Comparison of ENCODE assay signal across 11 cellular contexts in genomic region chr14:39547845-39548244, GRCh38.
"Had no signal": no experiment of that assay in that cellular context is flagged by ENCODE, and none has a peak within 500 bp of the region (broad histone marks: within the 10 kb centered on the region; RNA-seq: fewer than 3 reads in every experiment).

No MANE protein-coding gene starts in this region.

- H3K4me1 ChIP-seq: HAP-1 had no signal

- H2AFZ ChIP-seq: GM23248, GM23338 had no signal

- H3K4me3 ChIP-seq: GM23248, GM23338, HAP-1 had no signal

- H3K9me3 ChIP-seq: HAP-1 had no signal

- H3K4me2 ChIP-seq: GM23338 had no signal

- DNase-seq: GM23248, GOT3, H7, H9, HCEC 1CT, HFFc6 had no signal

- FAIRE-seq: H1, H54 had no signal

- H3K36me3 ChIP-seq: HAP-1 had no signal

- H3K9ac ChIP-seq: GM23248 had no signal

- ATAC-seq: GM23338, HCT116 had no signal

- H3K27ac ChIP-seq: GM23248 had no signal
